In the genomic region with DNA sequence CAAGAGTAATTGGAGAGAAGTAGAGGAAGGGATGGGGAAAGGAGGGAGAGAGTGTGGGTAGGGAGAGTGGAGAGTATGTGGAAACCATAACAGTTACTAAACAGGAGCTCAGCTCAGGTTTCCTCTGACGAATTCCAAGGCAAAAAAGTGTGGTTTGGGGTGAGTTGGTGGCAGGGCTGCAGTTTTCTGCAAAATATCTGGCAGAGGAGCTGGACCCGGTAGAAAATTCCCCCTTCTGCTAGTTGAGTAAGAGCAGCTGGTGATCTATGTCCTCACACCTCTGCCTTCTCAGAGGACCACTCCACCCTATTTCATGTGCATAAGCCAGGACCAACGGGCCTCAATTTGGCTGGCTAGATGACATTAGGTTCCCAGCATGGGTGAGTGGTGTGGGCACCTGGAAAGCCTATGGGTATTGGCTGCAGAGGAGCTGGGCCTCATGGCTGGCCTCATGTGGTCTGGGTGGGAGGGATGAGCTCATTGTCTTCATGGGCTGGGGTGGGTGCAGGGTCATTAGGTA, we compare ENCODE assay signal across 16 cellular contexts. TPM values are rescaled to one million over a fixed set of nuclear protein-coding genes. Genes with fewer than 3 reads are reported as not detected.
DNase-seq lines count a peak whose midpoint lies in the region; ATAC-seq and TF ChIP-seq lines count a peak whose summit lies in the region.
"Had no signal": no experiment of that assay in that cellular context is flagged by ENCODE, and none has a peak within 500 bp of the region (broad histone marks: within the 10 kb centered on the region; RNA-seq: fewer than 3 reads in every experiment).

No MANE protein-coding gene starts in this region.

- no peaks in the 10 kb centered on the region for H3K36me3 Mint-ChIP-seq in activated naive CD8-positive, alpha-beta T cell treated with anti-CD3 and anti-CD28 coated beads, Interleukin-2, amount 50 U/mL, for 24 hours (ENCODE audit: low read depth)
- H3K36me3 Mint-ChIP-seq: activated CD8-positive, alpha-beta memory T cell treated with anti-CD3 and anti-CD28 coated beads, Interleukin-2, amount 10 ng/mL, durations not matched to agents 7 days and 5 days; activated naive CD8-positive, alpha-beta T cell treated with anti-CD3 and anti-CD28 coated beads, Interleukin-2, amount 10 ng/mL, durations not matched to agents 7 days and 5 days; natural killer cell treated with Interleukin-12 subunit alpha and Interleukin-12 subunit beta and Interleukin-15 and Interleukin-18, amount 100 ng/mL, for 72 hours had no signal

- no peak overlapping the region for H2AFZ ChIP-seq in osteoblast (ENCODE audit: low read length)

- H3K4me2 ChIP-seq in osteoblast (ENCODE audit: insufficient read depth, low read length), result peak overlapping the region; percentile 33

- peaks cover 0 to 100% (median 100%) of the 10 kb centered on the region in 4 donors for H3K4me1 ChIP-seq in esophagus muscularis mucosa
- peaks cover 86% of the 10 kb centered on the region for H3K4me1 ChIP-seq in osteoblast (ENCODE audit: insufficient read depth, low read length)

- H3K4me1 Mint-ChIP-seq in activated naive CD8-positive, alpha-beta T cell treated with anti-CD3 and anti-CD28 coated beads, Interleukin-2, amount 50 U/mL, for 24 hours, result peaks cover 19% of the 10 kb centered on the region
- H3K4me1 Mint-ChIP-seq: activated CD8-positive, alpha-beta memory T cell treated with anti-CD3 and anti-CD28 coated beads, Interleukin-2, amount 10 ng/mL, durations not matched to agents 7 days and 5 days had no signal

- H3K27me3 ChIP-seq in esophagus muscularis mucosa (no peaks in the 10 kb centered on the region), osteoblast (ENCODE audit: insufficient read depth, low read length) (no peaks in the 10 kb centered on the region)

- H3K27ac ChIP-seq in esophagus muscularis mucosa (replicated peaks in 1 of 4) (peak overlapping the region; percentile 87 to 98 (median 93)), osteoblast (ENCODE audit: low read depth, low read length) (peak overlapping the region; percentile 98)

- no peak for TF ChIP-seq CTCF in AG09309 (IDR thresholded peaks at IDR 0.05; ENCODE audit: control insufficient read depth, insufficient read depth, low read depth, low read length, missing control alignments)
- no peak for TF ChIP-seq CTCF in esophagus muscularis mucosa (IDR thresholded peaks at IDR 0.05)
- no peak for TF ChIP-seq CTCF in osteoblast (IDR thresholded peaks at IDR 0.05; ENCODE audit: extremely low read depth, low read depth, low read length)

- no peaks in the 10 kb centered on the region for H3K9me3 Mint-ChIP-seq in activated naive CD8-positive, alpha-beta T cell treated with anti-CD3 and anti-CD28 coated beads, Interleukin-2, amount 50 U/mL, for 24 hours
- H3K9me3 Mint-ChIP-seq: activated naive CD8-positive, alpha-beta T cell treated with anti-CD3 and anti-CD28 coated beads, Interleukin-2, amount 10 ng/mL, durations not matched to agents 7 days and 5 days; natural killer cell treated with Interleukin-12 subunit alpha and Interleukin-12 subunit beta and Interleukin-15 and Interleukin-18, amount 100 ng/mL, for 72 hours had no signal

- no peaks in the 10 kb centered on the region for H4K20me1 ChIP-seq in osteoblast (ENCODE audit: insufficient read depth, low read length)

- ATAC-seq in HG02798 (IDR thresholded peaks at IDR 0.05; ENCODE audit: poor library complexity, unreplicated experiment) (no peak), GM19395 (IDR thresholded peaks at IDR 0.05; ENCODE audit: unreplicated experiment) (no peak)
- ATAC-seq in activated naive CD8-positive, alpha-beta T cell treated with anti-CD3 and anti-CD28 coated beads, Interleukin-2, amount 50 U/mL, for 24 hours, result no peak
- ATAC-seq: activated CD8-positive, alpha-beta memory T cell treated with anti-CD3 and anti-CD28 coated beads, Interleukin-2, amount 10 ng/mL, durations not matched to agents 7 days and 5 days; left lobe of liver had no signal

- no peak overlapping the region for H3K27ac Mint-ChIP-seq in activated naive CD8-positive, alpha-beta T cell treated with anti-CD3 and anti-CD28 coated beads, Interleukin-2, amount 50 U/mL, for 24 hours
- H3K27ac Mint-ChIP-seq: activated CD8-positive, alpha-beta memory T cell treated with anti-CD3 and anti-CD28 coated beads, Interleukin-2, amount 10 ng/mL, durations not matched to agents 7 days and 5 days; activated naive CD8-positive, alpha-beta T cell treated with anti-CD3 and anti-CD28 coated beads, Interleukin-2, amount 10 ng/mL, durations not matched to agents 7 days and 5 days; natural killer cell treated with Interleukin-12 subunit alpha and Interleukin-12 subunit beta and Interleukin-15 and Interleukin-18, amount 100 ng/mL, for 72 hours had no signal

- TF ChIP-seq EP300 in esophagus muscularis mucosa (IDR thresholded peaks at IDR 0.05), result no peak

- no peak for TF ChIP-seq POLR2A in esophagus muscularis mucosa (IDR thresholded peaks at IDR 0.05; ENCODE audit: low read depth)

- peaks cover 51% of the 10 kb centered on the region for H3K79me2 ChIP-seq in osteoblast (ENCODE audit: insufficient read depth, low read length)

- DNase-seq in AG09309 (ENCODE audit: low read depth) (peak; percentile 80), M059J (ENCODE audit: low read depth) (peak; percentile 85), esophagus muscularis mucosa (ENCODE audit: extremely low spot score) (no peak), osteoblast (ENCODE audit: insufficient read length, low spot score, missing footprints) (no peak), NCI-H146 treated with DMSO at 0.1 percent for 48 hours (lab: John Stamatoyannopoulos, UW; ENCODE audit: unreplicated experiment) (no peak)
- DNase-seq in activated naive CD8-positive, alpha-beta T cell treated with anti-CD3 and anti-CD28 coated beads, Interleukin-2, amount 50 U/mL, for 24 hours, result no peak
- DNase-seq: activated CD8-positive, alpha-beta memory T cell treated with anti-CD3 and anti-CD28 coated beads, Interleukin-2, amount 10 ng/mL, durations not matched to agents 7 days and 5 days; activated naive CD8-positive, alpha-beta T cell treated with anti-CD3 and anti-CD28 coated beads, Interleukin-2, amount 10 ng/mL, durations not matched to agents 7 days and 5 days; AML-193; DMS153; NCI-H1092; NCI-H510A had no signal

- intact Hi-C loops in esophagus muscularis mucosa (cut with DNase I), result no loop called here

- H3K36me3 ChIP-seq in esophagus muscularis mucosa (peaks cover 0 to 22% (median 9%) of the 10 kb centered on the region in 4 donors), osteoblast (ENCODE audit: insufficient read depth, low read length) (peaks cover 17% of the 10 kb centered on the region)

- H3K4me3 ChIP-seq in AG09309 (ENCODE audit: control insufficient read depth, low read depth, low read length) (no peak overlapping the region), esophagus muscularis mucosa (peak overlapping the region; percentile 3 to 44 (median 23)), osteoblast (ENCODE audit: insufficient read depth, low read length) (no peak overlapping the region)

- no peak overlapping the region for H3K4me3 Mint-ChIP-seq in activated naive CD8-positive, alpha-beta T cell treated with anti-CD3 and anti-CD28 coated beads, Interleukin-2, amount 50 U/mL, for 24 hours
- H3K4me3 Mint-ChIP-seq: activated CD8-positive, alpha-beta memory T cell treated with anti-CD3 and anti-CD28 coated beads, Interleukin-2, amount 10 ng/mL, durations not matched to agents 7 days and 5 days; activated naive CD8-positive, alpha-beta T cell treated with anti-CD3 and anti-CD28 coated beads, Interleukin-2, amount 10 ng/mL, durations not matched to agents 7 days and 5 days; natural killer cell treated with Interleukin-12 subunit alpha and Interleukin-12 subunit beta and Interleukin-15 and Interleukin-18, amount 100 ng/mL, for 72 hours had no signal

- H3K9me3 ChIP-seq in esophagus muscularis mucosa (no peaks in the 10 kb centered on the region), osteoblast (ENCODE audit: low read depth, low read length) (no peaks in the 10 kb centered on the region)

- peaks cover 5% of the 10 kb centered on the region for H3K27me3 Mint-ChIP-seq in activated naive CD8-positive, alpha-beta T cell treated with anti-CD3 and anti-CD28 coated beads, Interleukin-2, amount 50 U/mL, for 24 hours

- WGBS in esophagus muscularis mucosa, result 28% methylated on average over 3 of the region's 3 CpGs

RNA-seq across cellular contexts. Expression of a gene that starts 13.2 kb away (rescaled TPM):
- 62.0 and 84.6 TPM in 2 replicates for total RNA-seq in M059J (2014; rRNA removed; shearing (Covaris generic))
- total RNA-seq in esophagus muscularis mucosa (100 to 1,000 TPM; 195 to 440 (median 314) TPM), osteoblast (145 and 183 TPM in 2 replicates)

Comparison
In these comparisons a context has a peak if more than half of its experiments do, and no peak if none do; other contexts are left out.
1. DNase-seq: peak in AG09309 (single experiment) and M059J (single experiment); none in esophagus muscularis mucosa (single experiment), osteoblast (single experiment), activated naive CD8-positive, alpha-beta T cell treated with anti-CD3 and anti-CD28 coated beads, Interleukin-2, amount 50 U/mL, for 24 hours (single experiment) and NCI-H146 treated with DMSO at 0.1 percent for 48 hours (single experiment).
2. H3K4me3 ChIP-seq: peak in esophagus muscularis mucosa (4 of 4); none in AG09309 (single experiment) and osteoblast (single experiment).